Comparison of ENCODE assay signal across 20 cellular contexts in the genomic region with DNA sequence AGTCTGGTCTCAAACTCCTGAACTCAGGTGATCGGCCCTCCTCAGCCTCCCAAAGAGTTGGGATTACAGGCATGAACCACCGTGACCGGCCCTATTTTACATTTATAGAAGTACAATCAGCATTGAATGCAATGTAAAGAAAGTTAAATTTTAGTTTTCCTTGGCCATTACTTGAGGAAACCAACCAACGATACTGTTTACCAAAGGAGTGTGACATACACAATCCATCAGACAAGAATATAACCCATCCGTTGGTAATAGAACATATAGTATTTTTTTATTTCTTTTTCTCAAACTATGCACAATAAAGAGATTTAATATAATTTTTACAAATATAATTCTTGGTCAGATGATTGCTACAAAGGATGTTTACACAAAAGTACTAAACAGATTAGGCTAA.
DNase-seq lines count a peak whose midpoint lies in the region; ATAC-seq and TF ChIP-seq lines count a peak whose summit lies in the region.
"Had no signal": no experiment of that assay in that cellular context is flagged by ENCODE, and none has a peak within 500 bp of the region (broad histone marks: within the 10 kb centered on the region; RNA-seq: fewer than 3 reads in every experiment).

No MANE protein-coding gene starts in this region.

- H3F3A ChIP-seq in PC-3 (ENCODE audit: low read length, unreplicated experiment): no peaks in the 10 kb centered on the region

- BruUV-seq in Caco-2 (replicated peaks; lab: Mats Ljungman, UMichigan) (no TSS peak), PC-3 (replicated peaks; lab: Mats Ljungman, UMichigan) (no TSS peak)

- H3K27ac Mint-ChIP-seq in Caco-2 (ENCODE audit: unreplicated experiment): no peak overlapping the region
- H3K27ac Mint-ChIP-seq: CD4-positive, alpha-beta memory T cell; CD4-positive, CD25-positive, alpha-beta regulatory T cell; CD8-positive, alpha-beta memory T cell had no signal

- H3K79me2 ChIP-seq in PC-3 (ENCODE audit: low read length): no peaks in the 10 kb centered on the region

- no peak for DNase-seq in RWPE2 (ENCODE audit: low spot score)
- DNase-seq in foreskin keratinocyte: no peak
- no peak for DNase-seq in left colon
- no peak for DNase-seq in Caco-2
- DNase-seq in T-helper 9 cell: no peak
- DNase-seq in SIG-M5 (lab: John Stamatoyannopoulos, UW): no peak
- DNase-seq in PC-3: no peak
- DNase-seq: 8988T; ACHN; BE2C; C1 segment of cervical spinal cord; Calu3; CD4-positive, alpha-beta memory T cell; CD4-positive, CD25-positive, alpha-beta regulatory T cell; CD8-positive, alpha-beta memory T cell; COR-L47; DMS79 treated with DMSO at 0.1 percent for 48 hours; GF-D8 had no signal

- H3K27ac ChIP-seq in RWPE2 (ENCODE audit: poor library complexity, severe bottlenecking): peak overlapping the region; percentile 26
- peak overlapping the region; percentile 90 for H3K27ac ChIP-seq in foreskin keratinocyte
- H3K27ac ChIP-seq in PC-3 (ENCODE audit: low read length): no peak overlapping the region
- H3K27ac ChIP-seq: BLaER1 had no signal

- H3K4me2 ChIP-seq in PC-3 (ENCODE audit: low read length): no peak overlapping the region
- H3K4me2 ChIP-seq: BLaER1 had no signal

- no peaks in the 10 kb centered on the region for H4K20me1 ChIP-seq in PC-3 (ENCODE audit: low read length)
- H4K20me1 ChIP-seq: BLaER1 had no signal

- H3K4me3 ChIP-seq in RWPE2 (ENCODE audit: severe bottlenecking): no peak overlapping the region
- no peak overlapping the region for H3K4me3 ChIP-seq in Caco-2 (ENCODE audit: low read depth, low read length)
- no peak overlapping the region for H3K4me3 ChIP-seq in PC-3 (ENCODE audit: low read length)
- H3K4me3 ChIP-seq: BLaER1 had no signal

- no peak overlapping the region for H3K9ac ChIP-seq in PC-3 (ENCODE audit: low read length)
- H3K9ac ChIP-seq: BLaER1 had no signal

- no peaks in the 10 kb centered on the region for H3K36me3 Mint-ChIP-seq in Caco-2 (ENCODE audit: insufficient read depth, unreplicated experiment)
- H3K36me3 Mint-ChIP-seq: CD14-positive monocyte; CD4-positive, alpha-beta memory T cell; CD4-positive, CD25-positive, alpha-beta regulatory T cell; CD8-positive, alpha-beta memory T cell had no signal

- H3K9me2 ChIP-seq in PC-3 (replicated peaks; ENCODE audit: low read length): no peaks in the 10 kb centered on the region

- no peak overlapping the region for H3K4me3 Mint-ChIP-seq in Caco-2 (ENCODE audit: unreplicated experiment)
- H3K4me3 Mint-ChIP-seq: CD14-positive monocyte; CD4-positive, alpha-beta memory T cell; CD4-positive, CD25-positive, alpha-beta regulatory T cell; CD8-positive, alpha-beta memory T cell had no signal

- peaks cover 11% of the 10 kb centered on the region for H3K27me3 Mint-ChIP-seq in Caco-2 (ENCODE audit: insufficient read depth, unreplicated experiment)

- ATAC-seq in RWPE2 (ENCODE audit: low read depth) (no peak), foreskin keratinocyte (no peak), left colon (peak; percentile 73), PC-3 (no peak)

- no peaks in the 10 kb centered on the region for H3K9me3 ChIP-seq in RWPE2 (ENCODE audit: severe bottlenecking)
- no peaks in the 10 kb centered on the region for H3K9me3 ChIP-seq in Caco-2
- H3K9me3 ChIP-seq in PC-3 (ENCODE audit: low read length): no peaks in the 10 kb centered on the region
- H3K9me3 ChIP-seq: BE2C, BLaER1 had no signal

- peaks cover 9% of the 10 kb centered on the region for H3K4me1 ChIP-seq in RWPE2 (ENCODE audit: insufficient read depth, poor library complexity, severe bottlenecking)
- H3K4me1 ChIP-seq in foreskin keratinocyte: peaks cover 22% of the 10 kb centered on the region
- no peaks in the 10 kb centered on the region for H3K4me1 ChIP-seq in Caco-2
- peaks cover 9% of the 10 kb centered on the region for H3K4me1 ChIP-seq in PC-3 (ENCODE audit: insufficient read depth, low read length)
- H3K4me1 ChIP-seq: BE2C, BLaER1 had no signal

- no peaks in the 10 kb centered on the region for H3K4me1 Mint-ChIP-seq in Caco-2 (ENCODE audit: low read depth, unreplicated experiment)
- H3K4me1 Mint-ChIP-seq: CD4-positive, alpha-beta memory T cell; CD4-positive, CD25-positive, alpha-beta regulatory T cell; CD8-positive, alpha-beta memory T cell had no signal

- TF ChIP-seq CTCF in RWPE2 (IDR thresholded peaks at IDR 0.05; ENCODE audit: poor library complexity, severe bottlenecking) (no peak), foreskin keratinocyte (conservative IDR thresholded peaks at IDR 0.05) (no peak), Caco-2 (IDR thresholded peaks at IDR 0.05; ENCODE audit: insufficient read depth in 1 of 2, low read depth in 1 of 2, low read length in 1 of 2, severe bottlenecking in 1 of 2, unreplicated experiment in 1 of 2) (no peak), PC-3 (conservative IDR thresholded peaks at IDR 0.05; ENCODE audit: low read depth, low read length) (no peak)

- POLR2A ChIA-PET in Caco-2 (lab: Charles Lee): no interaction called here
- POLR2A ChIA-PET in PC-3 (lab: Charles Lee; ENCODE audit: unreplicated experiment): no interaction called here

- H3K9me3 Mint-ChIP-seq in Caco-2 (ENCODE audit: unreplicated experiment): no peaks in the 10 kb centered on the region

- no peak overlapping the region for H2AFZ ChIP-seq in PC-3 (ENCODE audit: low read length)

- intact Hi-C loops in left colon (cut with DNase I, micrococcal nuclease): loop anchor here in 1 of 2 donors (5.0 kb wide), 1 partner anchor 1045 kb away; no protein-coding TSS in a partner anchor
- intact Hi-C loops in Caco-2 (cut with micrococcal nuclease; ENCODE audit: unreplicated experiment): loop anchor here (5.0 kb wide), 2 partner anchors 120 to 1055 kb away; no protein-coding TSS in a partner anchor
- intact Hi-C loops in PC-3 (cut with micrococcal nuclease): no loop called here

- H3K27me3 ChIP-seq in RWPE2 (ENCODE audit: insufficient read depth, poor library complexity, severe bottlenecking) (no peaks in the 10 kb centered on the region), foreskin keratinocyte (no peaks in the 10 kb centered on the region), Caco-2 (replicated peaks; ENCODE audit: control insufficient read depth, insufficient read depth, low read length) (no peaks in the 10 kb centered on the region), PC-3 (ENCODE audit: low read length) (no peaks in the 10 kb centered on the region)
- H3K27me3 ChIP-seq: BLaER1 had no signal

- H3K36me3 ChIP-seq in RWPE2 (ENCODE audit: low read depth): no peaks in the 10 kb centered on the region
- no peaks in the 10 kb centered on the region for H3K36me3 ChIP-seq in Caco-2 (ENCODE audit: control insufficient read depth, insufficient read depth, low read length)
- no peaks in the 10 kb centered on the region for H3K36me3 ChIP-seq in PC-3 (ENCODE audit: low read depth, low read length)
- H3K36me3 ChIP-seq: BE2C, BLaER1 had no signal

- CTCF ChIA-PET in Caco-2 (lab: Charles Lee) (no interaction called here), PC-3 (lab: Charles Lee) (no interaction called here)
